Comparison of ENCODE assay signal across 10 cellular contexts in genomic region chr17:21171309-21171922, GRCh38. TPM values are rescaled to one million over a fixed set of nuclear protein-coding genes. Genes with fewer than 3 reads are reported as not detected.
DNase-seq lines count a peak whose midpoint lies in the region; ATAC-seq, FAIRE-seq and TF ChIP-seq lines count a peak whose summit lies in the region.
"Had no signal": no experiment of that assay in that cellular context is flagged by ENCODE, and none has a peak within 500 bp of the region (broad histone marks: within the 10 kb centered on the region; RNA-seq: fewer than 3 reads in every experiment).

No MANE protein-coding gene starts in this region.

- DNase-seq in GM12892 (ENCODE audit: insufficient read length): peak; percentile 60
- peak; percentile 35 for DNase-seq in left lobe of liver (ENCODE audit: low spot score)
- DNase-seq in NCI-H446 (lab: John Stamatoyannopoulos, UW): no peak
- DNase-seq in NCI-H146 treated with DMSO at 0.1 percent for 48 hours (lab: John Stamatoyannopoulos, UW; ENCODE audit: unreplicated experiment): no peak
- no peak for DNase-seq in NCI-H2081 (lab: John Stamatoyannopoulos, UW)
- DNase-seq in NCI-H2227 (lab: John Stamatoyannopoulos, UW; ENCODE audit: unreplicated experiment): no peak
- DNase-seq: MG63, T-cell had no signal

- no peak for TF ChIP-seq POLR2A in GM12892 (IDR thresholded peaks at IDR 0.05; ENCODE audit: low read depth, low read length)

- peak; percentile 92 for FAIRE-seq in GM12892 (lab: Jason Lieb, UNC)

- peak; percentile 76 for ATAC-seq in GM19397 (IDR thresholded peaks at IDR 0.05; ENCODE audit: unreplicated experiment)
- peak; percentile 88 for ATAC-seq in HG03103 (IDR thresholded peaks at IDR 0.05; ENCODE audit: low read depth, unreplicated experiment)
- ATAC-seq in left lobe of liver: no peak
- ATAC-seq: T-cell had no signal

RNA-seq across cellular contexts. Expression of gene TMEM11, which starts 42.5 kb away (rescaled TPM):
- 14.9 TPM for polyA plus RNA-seq in GM12892 (2012; ENCODE audit: missing spikeins)
- total RNA-seq in left lobe of liver: 9.3 TPM

RNA-seq across cellular contexts. Expression of gene DHRS7B, which starts 44.7 kb away (rescaled TPM):
- 9.2 TPM for polyA plus RNA-seq in GM12892 (2012; ENCODE audit: missing spikeins)
- total RNA-seq in left lobe of liver: 11.0 TPM

Comparison
In these comparisons a context has a peak if more than half of its experiments do, and no peak if none do; other contexts are left out.
1. DNase-seq: peak in GM12892 (single experiment) and left lobe of liver (single experiment); none in NCI-H446 (0 of 2), NCI-H146 treated with DMSO at 0.1 percent for 48 hours (single experiment), NCI-H2081 (0 of 2) and NCI-H2227 (single experiment).